In the genomic region with DNA sequence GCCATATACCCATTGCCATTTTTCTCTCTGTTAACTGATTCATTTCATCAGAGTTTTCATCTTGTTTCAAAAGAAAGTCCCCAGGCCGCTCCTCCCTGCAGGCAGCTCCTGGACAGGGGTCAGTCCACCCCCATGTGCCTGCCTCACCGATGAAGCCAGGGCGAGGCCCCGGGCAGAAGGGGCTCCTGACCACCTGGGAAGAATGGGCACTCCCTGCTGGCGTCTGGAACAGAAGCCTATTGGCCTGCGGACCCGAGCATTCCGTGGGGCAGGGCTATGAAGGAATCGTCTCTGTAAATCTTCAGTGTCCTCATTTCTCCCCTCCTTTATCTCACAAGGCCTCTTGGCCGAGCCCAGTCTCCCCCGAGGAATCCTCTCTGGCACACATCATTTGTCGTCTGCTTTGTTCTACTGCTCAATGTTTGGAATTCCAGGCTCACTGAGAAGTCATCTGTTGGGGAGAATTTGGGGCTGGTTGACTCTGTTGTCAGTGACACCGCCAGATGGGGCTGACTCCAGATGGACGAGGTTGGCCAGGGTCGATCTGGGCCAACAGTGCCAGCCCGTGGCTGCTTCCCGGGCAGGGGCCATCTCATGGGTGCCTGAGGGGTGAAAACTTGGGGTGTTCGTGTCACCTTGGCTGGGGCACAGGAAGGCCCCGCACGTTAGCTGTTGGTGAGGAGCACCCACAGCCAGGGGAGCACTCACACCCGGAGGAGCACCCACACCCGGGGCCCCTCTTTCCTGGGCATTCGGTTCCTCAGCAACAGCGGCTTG, we compare ENCODE assay signal across 8 cellular contexts.
DNase-seq lines count a peak whose midpoint lies in the region; ATAC-seq, FAIRE-seq and TF ChIP-seq lines count a peak whose summit lies in the region.
"Not testable (repeated sequence)": the region's sequence is repeated elsewhere in the genome, so short reads cannot be mapped to it uniquely, and the experiment has no call there.

No MANE protein-coding gene starts in this region.

- 54 to 76% methylated on average over 23 to 24 of the region's 24 CpGs for WGBS in lung, 2 donors

- H3K79me2 ChIP-seq in astrocyte (ENCODE audit: insufficient read depth, low read length): not testable (repeated sequence)

- not testable (repeated sequence) for H3K27ac ChIP-seq in astrocyte (ENCODE audit: low read depth, low read length); lung (ENCODE audit: low read depth in 1 of 2, low read length in 1 of 2)

- not testable (repeated sequence) for H3K27ac Mint-ChIP-seq in astrocyte (ENCODE audit: unreplicated experiment)
- H3K27ac Mint-ChIP-seq in glutamatergic neuron (ENCODE audit: unreplicated experiment) (peak overlapping the region; percentile 90), nephron progenitor cell (peak overlapping the region; percentile 45)

- FAIRE-seq in astrocyte (lab: Jason Lieb, UNC) (peak; percentile 52), urothelium cell line (lab: Jason Lieb, UNC) (peak; percentile 89)

- not testable (repeated sequence) for H3K36me3 Mint-ChIP-seq in astrocyte (ENCODE audit: low read depth, unreplicated experiment)
- H3K36me3 Mint-ChIP-seq in glutamatergic neuron (ENCODE audit: unreplicated experiment) (peaks cover 18% of the 10 kb centered on the region), nephron progenitor cell (ENCODE audit: low read depth) (peaks cover 15% of the 10 kb centered on the region)

- ATAC-seq in left ventricle myocardium superior (peak; percentile 61), lung (ENCODE audit: insufficient read depth, low FRiP score) (peak; percentile 1)

- H3K36me3 ChIP-seq in astrocyte (ENCODE audit: insufficient read depth, low read length); lung (ENCODE audit: control insufficient read depth in 2 of 2, insufficient read depth in 2 of 2, low read length in 2 of 2): not testable (repeated sequence)

- not testable (repeated sequence) for H2AFZ ChIP-seq in astrocyte (ENCODE audit: low read depth, low read length)

- H3K4me2 ChIP-seq in astrocyte (ENCODE audit: low read length): not testable (repeated sequence)

- not testable (repeated sequence) for H3K4me1 Mint-ChIP-seq in astrocyte (ENCODE audit: low read depth, unreplicated experiment); nephron progenitor cell
- peaks cover 23% of the 10 kb centered on the region for H3K4me1 Mint-ChIP-seq in glutamatergic neuron (ENCODE audit: low read depth, unreplicated experiment)

- intact Hi-C loops in left ventricle myocardium superior (cut with micrococcal nuclease): not testable (repeated sequence)

- in situ Hi-C loops in G401 (cut with HindIII; ENCODE audit: low sequenced_read_pairs): not testable (repeated sequence)

- H3K4me1 ChIP-seq in astrocyte (ENCODE audit: insufficient read depth, low read length); lung (ENCODE audit: control insufficient read depth in 2 of 2, insufficient read depth in 2 of 2, low read length in 2 of 2): not testable (repeated sequence)

- H3K4me3 ChIP-seq in astrocyte (ENCODE audit: insufficient read depth, low read depth, low read length); lung: not testable (repeated sequence)

- H3K9me3 Mint-ChIP-seq in astrocyte (ENCODE audit: unreplicated experiment) (peaks cover 12% of the 10 kb centered on the region), glutamatergic neuron (ENCODE audit: unreplicated experiment) (peaks cover 30% of the 10 kb centered on the region), nephron progenitor cell (peaks cover 27% of the 10 kb centered on the region)

- not testable (repeated sequence) for H3K9me3 ChIP-seq in astrocyte (ENCODE audit: insufficient read depth, low read depth, low read length); lung (ENCODE audit: control insufficient read depth in 2 of 2, insufficient read depth in 1 of 2, low read length in 1 of 2)

- H3K9ac ChIP-seq in astrocyte (ENCODE audit: low read length): not testable (repeated sequence)

- H3K4me3 Mint-ChIP-seq in astrocyte (ENCODE audit: unreplicated experiment); glutamatergic neuron (ENCODE audit: unreplicated experiment); nephron progenitor cell: not testable (repeated sequence)

- H3K27me3 Mint-ChIP-seq in astrocyte (ENCODE audit: low read depth, unreplicated experiment) (peaks cover 17% of the 10 kb centered on the region), glutamatergic neuron (ENCODE audit: unreplicated experiment) (peaks cover 15% of the 10 kb centered on the region)
- H3K27me3 Mint-ChIP-seq in nephron progenitor cell (ENCODE audit: low read depth, poor library complexity): not testable (repeated sequence)

- not testable (repeated sequence) for TF ChIP-seq CTCF in astrocyte (IDR thresholded peaks at IDR 0.05; ENCODE audit: insufficient read depth, low read depth, low read length); glutamatergic neuron (IDR thresholded peaks at IDR 0.05; ENCODE audit: partially characterized antibody, unreplicated experiment); lung (IDR thresholded peaks at IDR 0.05; ENCODE audit: control extremely low read depth, extremely low read depth); nephron progenitor cell (IDR thresholded peaks at IDR 0.05)

- peak; percentile 16 for DNase-seq in G401 (ENCODE audit: low spot score)
- DNase-seq in NCI-H2171 treated with DMSO at 0.1 percent for 48 hours (lab: John Stamatoyannopoulos, UW): peak; percentile 67
- not testable (repeated sequence) for DNase-seq in astrocyte (ENCODE audit: low read depth); glutamatergic neuron; left ventricle myocardium superior; lung (ENCODE audit: low spot score); nephron progenitor cell; urothelium cell line (ENCODE audit: low spot score)

- not testable (repeated sequence) for H4K20me1 ChIP-seq in astrocyte (ENCODE audit: insufficient read depth, low read length)

- not testable (repeated sequence) for H3K27me3 ChIP-seq in astrocyte (ENCODE audit: insufficient read depth, low read length); lung (ENCODE audit: control insufficient read depth, insufficient read depth)
